ENCODE assay signal across 28 cellular contexts in genomic region chr11:120509346-120510053, GRCh38. TPM values are rescaled to one million over a fixed set of nuclear protein-coding genes. Genes with fewer than 3 reads are reported as not detected.
A peak's percentile ranks its signal among the peaks of the same experiment; 100 is the strongest.
DNase-seq lines count a peak whose midpoint lies in the region; ATAC-seq and TF ChIP-seq lines count a peak whose summit lies in the region.
"Had no signal": no experiment of that assay in that cellular context is flagged by ENCODE, and none has a peak within 500 bp of the region (broad histone marks: within the 10 kb centered on the region; RNA-seq: fewer than 3 reads in every experiment).

No MANE protein-coding gene starts in this region.

- no peak for ATAC-seq in natural killer cell
- no peak for ATAC-seq in natural killer cell treated with Interleukin-12 subunit alpha and Interleukin-12 subunit beta and Interleukin-15 and Interleukin-18, amount 100 ng/mL, for 72 hours
- ATAC-seq: Right ventricle myocardium inferior had no signal

- DNase-seq in natural killer cell: no peak
- DNase-seq in natural killer cell treated with Interleukin-12 subunit alpha and Interleukin-12 subunit beta and Interleukin-15 and Interleukin-18, amount 100 ng/mL, for 72 hours (ENCODE audit: low spot score): no peak
- peak; percentile 85 for DNase-seq in osteoblast (ENCODE audit: insufficient read length, low spot score, missing footprints)
- DNase-seq in NCI-H1436 treated with DMSO at 0.1 percent for 48 hours (lab: John Stamatoyannopoulos, UW): no peak
- no peak for DNase-seq in NCI-H345 (lab: John Stamatoyannopoulos, UW)
- DNase-seq in NCI-H526 (lab: John Stamatoyannopoulos, UW): no peak
- DNase-seq: CD4-positive, alpha-beta T cell; DMS53; H9; HFFc6; NCI-H1048; NCI-H1417; NCI-H187; NCI-H2081 treated with DMSO at 0.1 percent for 48 hours; NCI-H2171 treated with DMSO at 0.1 percent for 48 hours; NCI-H524 treated with DMSO at 0.1 percent for 48 hours; NCI-H82; NK-92 treated with Interleukin-12 subunit alpha and Interleukin-12 subunit beta, amount 100 ng/mL, for 24 hours; PC-9 had no signal

- H3K4me2 ChIP-seq in osteoblast (ENCODE audit: insufficient read depth, low read length): no peak overlapping the region
- H3K4me2 ChIP-seq: BLaER1 treated with 17β-estradiol and CSF1 and Interleukin-3, amounts not matched to agents 10 nM and 100 nM; GM23338; KMS-11; PC-9 had no signal

- no peak overlapping the region for H2AFZ ChIP-seq in osteoblast (ENCODE audit: low read length)
- H2AFZ ChIP-seq: GM23338, PC-9 had no signal

- H3K27ac Mint-ChIP-seq in natural killer cell (no peak overlapping the region), brain (peak overlapping the region in 1 of 5 experiments; percentile 51)
- no peak overlapping the region for H3K27ac Mint-ChIP-seq in natural killer cell treated with Interleukin-12 subunit alpha and Interleukin-12 subunit beta and Interleukin-15 and Interleukin-18, amount 100 ng/mL, for 72 hours
- H3K27ac Mint-ChIP-seq: CD4-positive, alpha-beta T cell; GM23338; H9; HFFc6; IgD-negative memory B cell had no signal

- peaks cover 0 to 15% of the 10 kb centered on the region in 2 donors for H3K4me1 Mint-ChIP-seq in natural killer cell
- peaks cover 0 to 3% of the 10 kb centered on the region in 2 donors for H3K4me1 Mint-ChIP-seq in natural killer cell treated with Interleukin-12 subunit alpha and Interleukin-12 subunit beta and Interleukin-15 and Interleukin-18, amount 100 ng/mL, for 72 hours (ENCODE audit: low read depth in 2 of 2)
- peaks cover 24% of the 10 kb centered on the region for H3K4me1 Mint-ChIP-seq in brain

- no peaks in the 10 kb centered on the region for H3K9me3 Mint-ChIP-seq in natural killer cell
- H3K9me3 Mint-ChIP-seq in natural killer cell treated with Interleukin-12 subunit alpha and Interleukin-12 subunit beta and Interleukin-15 and Interleukin-18, amount 100 ng/mL, for 72 hours: no peaks in the 10 kb centered on the region
- peaks cover 0 to 3% (median 0%) of the 10 kb centered on the region in 5 experiments for H3K9me3 Mint-ChIP-seq in brain
- H3K9me3 Mint-ChIP-seq: CD4-positive, alpha-beta T cell; GM23338; H9; HFFc6; IgD-negative memory B cell had no signal

- no peak overlapping the region for H3K27ac ChIP-seq in osteoblast (ENCODE audit: low read depth, low read length)
- H3K27ac ChIP-seq: BLaER1 treated with 17β-estradiol and CSF1 and Interleukin-3, amounts not matched to agents 10 nM and 100 nM; HL-60; KMS-11; PC-9; SJSA1 had no signal

- no peaks in the 10 kb centered on the region for H3K79me2 ChIP-seq in osteoblast (ENCODE audit: insufficient read depth, low read length)

- intact Hi-C loops in natural killer cell (cut with micrococcal nuclease): no loop called here

- no peaks in the 10 kb centered on the region for H3K36me3 ChIP-seq in osteoblast (ENCODE audit: insufficient read depth, low read length)
- H3K36me3 ChIP-seq: BLaER1 treated with 17β-estradiol and CSF1 and Interleukin-3, amounts not matched to agents 10 nM and 100 nM; SJSA1 had no signal

- H3K27me3 Mint-ChIP-seq in natural killer cell (ENCODE audit: low read depth in 2 of 2) (peaks cover 39 to 68% of the 10 kb centered on the region in 2 donors), brain (peaks cover 23% of the 10 kb centered on the region)
- peaks cover 45 to 49% of the 10 kb centered on the region in 2 donors for H3K27me3 Mint-ChIP-seq in natural killer cell treated with Interleukin-12 subunit alpha and Interleukin-12 subunit beta and Interleukin-15 and Interleukin-18, amount 100 ng/mL, for 72 hours

- H3K4me3 ChIP-seq in osteoblast (ENCODE audit: insufficient read depth, low read length): no peak overlapping the region
- H3K4me3 ChIP-seq: BLaER1 treated with 17β-estradiol and CSF1 and Interleukin-3, amounts not matched to agents 10 nM and 100 nM; GM23338; PC-9; SJSA1 had no signal

- H3K27me3 ChIP-seq in osteoblast (ENCODE audit: insufficient read depth, low read length): peaks cover 31% of the 10 kb centered on the region
- H3K27me3 ChIP-seq: SJSA1 had no signal

- no peak for TF ChIP-seq CTCF in natural killer cell (IDR thresholded peaks at IDR 0.05)
- TF ChIP-seq CTCF in brain (conservative IDR thresholded peaks at IDR 0.05): no peak
- no peak for TF ChIP-seq CTCF in osteoblast (IDR thresholded peaks at IDR 0.05; ENCODE audit: extremely low read depth, low read depth, low read length)

- H3K9me3 ChIP-seq in osteoblast (ENCODE audit: low read depth, low read length): no peaks in the 10 kb centered on the region
- H3K9me3 ChIP-seq: BLaER1 treated with 17β-estradiol and CSF1 and Interleukin-3, amounts not matched to agents 10 nM and 100 nM; SJSA1 had no signal

- peak overlapping the region; percentile 57 for H3K4me3 Mint-ChIP-seq in natural killer cell
- H3K4me3 Mint-ChIP-seq in natural killer cell treated with Interleukin-12 subunit alpha and Interleukin-12 subunit beta and Interleukin-15 and Interleukin-18, amount 100 ng/mL, for 72 hours: no peak overlapping the region
- peak overlapping the region in 3 of 5 experiments; percentile 56 to 83 (median 61) for H3K4me3 Mint-ChIP-seq in brain
- H3K4me3 Mint-ChIP-seq: GM23338, H9, HFFc6 had no signal

- H3K36me3 Mint-ChIP-seq in natural killer cell: no peaks in the 10 kb centered on the region
- H3K36me3 Mint-ChIP-seq in natural killer cell treated with Interleukin-12 subunit alpha and Interleukin-12 subunit beta and Interleukin-15 and Interleukin-18, amount 100 ng/mL, for 72 hours: no peaks in the 10 kb centered on the region
- no peaks in the 10 kb centered on the region for H3K36me3 Mint-ChIP-seq in brain
- H3K36me3 Mint-ChIP-seq: IgD-negative memory B cell had no signal

- peaks cover 3% of the 10 kb centered on the region for H3K4me1 ChIP-seq in osteoblast (ENCODE audit: insufficient read depth, low read length)
- H3K4me1 ChIP-seq: BLaER1 treated with 17β-estradiol and CSF1 and Interleukin-3, amounts not matched to agents 10 nM and 100 nM; SJSA1 had no signal

- no peaks in the 10 kb centered on the region for H4K20me1 ChIP-seq in osteoblast (ENCODE audit: insufficient read depth, low read length)

RNA-seq across cellular contexts. Expression of gene GRIK4, which starts 2.0 kb away (rescaled TPM):
- total RNA-seq in natural killer cell: 10 to 100 TPM in 2 of 3 donors, 1 to 10 TPM in 1; 2.2 to 32.3 (median 21.9) TPM
- 1 to 10 TPM; 1.4 to 1.8 TPM for total RNA-seq in natural killer cell treated with Interleukin-12 subunit alpha and Interleukin-12 subunit beta and Interleukin-15 and Interleukin-18, amount 100 ng/mL, for 72 hours
- 2.4 TPM for polyA plus RNA-seq in brain (ENCODE audit: insufficient read depth, low read depth, low replicate concordance)
- under 0.01 and 0.29 TPM in 2 replicates for total RNA-seq in osteoblast
- total RNA-seq: CD4-positive, alpha-beta T cell; HFFc6; PC-9; Right ventricle myocardium inferior; RPMI7951; SJSA1 had no signal
- polyA plus RNA-seq: IgD-negative memory B cell had no signal
